Comparison of ENCODE assay signal across 20 cellular contexts in the genomic region with DNA sequence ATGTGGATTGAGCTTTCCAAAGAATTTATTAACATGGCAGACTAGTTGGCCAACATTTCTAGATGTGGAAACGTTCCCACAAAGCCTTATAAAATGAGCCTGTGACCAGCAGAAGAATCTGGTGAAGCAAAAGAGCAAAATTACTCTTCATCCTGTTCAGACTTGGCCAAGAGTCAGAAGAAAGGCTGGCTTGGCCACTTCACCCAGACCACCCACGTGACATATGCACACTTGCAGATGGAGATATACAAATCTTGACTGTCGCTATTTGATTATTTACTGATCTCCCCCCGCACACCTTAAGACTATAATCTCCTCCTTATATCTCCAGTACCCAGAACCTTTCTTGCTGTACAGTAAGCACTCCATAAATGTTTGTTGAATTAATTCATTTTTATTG.
"Had no signal": no experiment of that assay in that cellular context is flagged by ENCODE, and none has a peak within 500 bp of the region (broad histone marks: within the 10 kb centered on the region; RNA-seq: fewer than 3 reads in every experiment).

No MANE protein-coding gene starts in this region.

- ATAC-seq: natural killer cell; right lobe of liver; stimulated activated memory B cell treated with anti-CD40 and anti-IgM and Interleukin-4, amounts not matched to agents 10 μg/mL and 1 μg/mL and 100 μg/mL, for 72 hours; stimulated activated naive CD8-positive, alpha-beta T cell treated with anti-CD3 and anti-CD28 coated beads, Interleukin-15, amount 100 ng/mL, for 72 hours; upper lobe of right lung had no signal

- H3K9me3 Mint-ChIP-seq: immature natural killer cell, mesothelial cell of epicardium, natural killer cell, nephron progenitor cell, neural progenitor cell had no signal

- H3K36me3 Mint-ChIP-seq: immature natural killer cell; mesothelial cell of epicardium; natural killer cell; neural progenitor cell; stimulated activated memory B cell treated with anti-CD40 and anti-IgM and Interleukin-4, amounts not matched to agents 10 μg/mL and 1 μg/mL and 100 μg/mL, for 72 hours had no signal

- H3K4me3 Mint-ChIP-seq: immature natural killer cell; mesothelial cell of epicardium; naive B cell; natural killer cell; nephron progenitor cell; neural progenitor cell; stimulated activated memory B cell treated with anti-CD40 and anti-IgM and Interleukin-4, amounts not matched to agents 10 μg/mL and 1 μg/mL and 100 μg/mL, for 72 hours; stimulated activated naive CD8-positive, alpha-beta T cell treated with anti-CD3 and anti-CD28 coated beads, Interleukin-15, amount 100 ng/mL, for 72 hours had no signal

- H3K4me1 Mint-ChIP-seq: immature natural killer cell; naive B cell; natural killer cell; stimulated activated memory B cell treated with anti-CD40 and anti-IgM and Interleukin-4, amounts not matched to agents 10 μg/mL and 1 μg/mL and 100 μg/mL, for 72 hours; stimulated activated naive CD8-positive, alpha-beta T cell treated with anti-CD3 and anti-CD28 coated beads, Interleukin-15, amount 100 ng/mL, for 72 hours had no signal

- H3K27ac Mint-ChIP-seq: immature natural killer cell; mesothelial cell of epicardium; naive B cell; natural killer cell; nephron progenitor cell; neural progenitor cell; stimulated activated memory B cell treated with anti-CD40 and anti-IgM and Interleukin-4, amounts not matched to agents 10 μg/mL and 1 μg/mL and 100 μg/mL, for 72 hours; stimulated activated naive CD8-positive, alpha-beta T cell treated with anti-CD3 and anti-CD28 coated beads, Interleukin-15, amount 100 ng/mL, for 72 hours had no signal

- DNase-seq: hippocampal formation; immature natural killer cell; left ventricle myocardium inferior; mesendoderm; naive B cell; natural killer cell; nephron progenitor cell; occipital lobe; right lobe of liver; stimulated activated CD4-positive, alpha-beta T cell treated with anti-CD3 and anti-CD28 coated beads, Interleukin-1b, Interleukin-23, amount 100 ng/mL, for 48 hours; stimulated activated CD4-positive, alpha-beta T cell treated with anti-CD3 and anti-CD28 coated beads, Interleukin-2, amount 100 ng/mL, for 48 hours; stimulated activated CD4-positive, alpha-beta T cell treated with anti-CD3 and anti-CD28 coated beads, Interleukin-4, amount 100 ng/mL, for 4 hours; stimulated activated CD8-positive, alpha-beta memory T cell treated with anti-CD3 and anti-CD28 coated beads, Interleukin-4, amount 100 ng/mL, for 48 hours; stimulated activated naive CD4-positive, alpha-beta T cell treated with Interleukin-2 at 50 U/mL for 16 hours; stimulated activated naive CD8-positive, alpha-beta T cell treated with anti-CD3 and anti-CD28 coated beads, Interleukin-15, amount 100 ng/mL, for 72 hours; substantia nigra; upper lobe of right lung had no signal
